In the genomic region with DNA sequence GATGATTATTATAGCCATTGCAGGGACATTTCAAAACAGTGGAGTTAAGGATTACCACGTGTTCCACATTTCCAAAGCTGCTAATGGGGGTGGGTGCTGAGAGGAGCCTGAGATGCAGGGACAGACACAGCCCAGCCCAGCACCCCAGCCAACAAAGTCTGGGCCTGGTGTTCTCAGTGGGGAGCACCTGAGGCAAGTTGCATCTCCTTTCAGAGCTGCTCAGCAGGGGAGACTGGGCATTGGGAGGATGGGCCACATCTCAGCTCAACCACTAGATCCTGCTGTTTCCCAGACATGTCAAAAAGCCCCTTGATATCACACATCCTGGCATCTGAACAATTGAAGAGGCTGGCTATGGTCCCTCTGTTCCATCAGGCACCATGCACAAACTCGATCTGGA, we compare ENCODE assay signal across 17 cellular contexts.
"Had no signal": no experiment of that assay in that cellular context is flagged by ENCODE, and none has a peak within 500 bp of the region (broad histone marks: within the 10 kb centered on the region; RNA-seq: fewer than 3 reads in every experiment).

No MANE protein-coding gene starts in this region.

- H3K9me3 ChIP-seq: ascending aorta, breast epithelium, colonic mucosa, gastroesophageal sphincter, heart left ventricle, right lobe of liver, tibial artery had no signal

- H3K4me3 ChIP-seq: ascending aorta, breast epithelium, colonic mucosa, gastroesophageal sphincter, heart left ventricle, right lobe of liver, skin epidermis, tibial artery had no signal

- H3K27ac ChIP-seq: ascending aorta, breast epithelium, colonic mucosa, gastroesophageal sphincter, heart left ventricle, right lobe of liver, skin epidermis, tibial artery, WERI-Rb-1 had no signal

- H3K36me3 ChIP-seq: ascending aorta, breast epithelium, colonic mucosa, gastroesophageal sphincter, heart left ventricle, right lobe of liver, tibial artery, WERI-Rb-1 had no signal

- H3K27me3 ChIP-seq: ascending aorta, breast epithelium, colonic mucosa, gastroesophageal sphincter, right lobe of liver, tibial artery had no signal

- H3K4me1 ChIP-seq: ascending aorta, breast epithelium, colonic mucosa, gastroesophageal sphincter, heart left ventricle, right lobe of liver, tibial artery had no signal

- DNase-seq: activated CD4-positive, alpha-beta T cell treated with anti-CD3 and anti-CD28 coated beads for 1 hour; activated CD4-positive, alpha-beta T cell treated with anti-CD3 and anti-CD28 coated beads, Interleukin-2, amount 50 U/mL, for 1 hour; activated T-cell treated with anti-CD3 and anti-CD28 coated beads, Interleukin-2, amount 50 U/mL, for 1 hour; colonic mucosa; heart left ventricle; islet precursor cell; left cardiac atrium; occipital lobe; right lobe of liver; stimulated activated CD4-positive, alpha-beta T cell treated with anti-CD3 and anti-CD28 coated beads, Interleukin-1b, Interleukin-23, amount 100 ng/mL, for 48 hours; stimulated activated naive CD8-positive, alpha-beta T cell treated with anti-CD3 and anti-CD28 coated beads, Interleukin-15, amount 100 ng/mL, for 72 hours; tibial artery; WERI-Rb-1 had no signal
